In the genomic region with DNA sequence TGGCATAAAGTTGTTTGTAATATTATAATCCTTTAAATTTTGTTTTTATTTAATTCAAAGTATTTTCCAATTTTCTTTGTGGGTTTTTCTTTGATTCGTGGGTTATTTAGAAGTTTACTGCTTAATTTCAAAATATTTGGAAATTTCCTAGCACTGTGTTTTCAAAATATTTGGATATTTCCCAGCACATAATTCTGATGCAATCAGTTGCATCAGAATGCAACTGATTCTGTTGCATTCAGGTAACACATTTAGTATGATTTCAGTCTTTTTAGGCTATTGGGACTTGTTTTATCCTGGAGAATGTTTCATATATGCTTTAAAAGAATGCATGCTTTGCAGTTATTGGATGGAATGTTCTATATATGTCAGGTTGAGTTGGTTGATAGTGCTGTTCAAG, we compare ENCODE assay signal across 27 cellular contexts. TPM values are rescaled to one million over a fixed set of nuclear protein-coding genes. Genes with fewer than 3 reads are reported as not detected.
"Had no signal": no experiment of that assay in that cellular context is flagged by ENCODE, and none has a peak within 500 bp of the region (broad histone marks: within the 10 kb centered on the region; RNA-seq: fewer than 3 reads in every experiment).

No MANE protein-coding gene starts in this region.

- H3K9me3 ChIP-seq: SK-N-SH had no signal

- DNase-seq: IMR-90, Kasumi-1, MV-4-11, NCI-H1048, NCI-H1105, NCI-H1417, NCI-H187, NCI-H2029, NCI-H2081 treated with DMSO at 0.1 percent for 48 hours, NCI-H2171, NCI-H226, NCI-H446, NCI-H510A, NCI-H524 treated with DMSO at 0.1 percent for 48 hours, NCI-H69, NCI-H774, PC-3, SHP77, SK-N-SH, SW 1271 had no signal

- FAIRE-seq: HepG2 had no signal

- H3K9ac ChIP-seq: KMS-11, SK-N-SH had no signal

- H3K4me2 ChIP-seq: KMS-11, SK-N-SH had no signal

- ATAC-seq: HepG2, Panc1, PC-3 had no signal

- H3K27ac ChIP-seq: KMS-11, RWPE1 had no signal

RNA-seq across cellular contexts. Expression of a gene that starts 18.2 kb away (rescaled TPM):
- total RNA-seq: HepG2, HT1080, IMR-90, M059J, PC-3, SK-MEL-5 had no signal
- polyA plus RNA-seq: HepG2, IMR-90, SK-N-SH had no signal

RNA-seq across cellular contexts. Expression of a gene that starts 42.2 kb away (rescaled TPM):
- total RNA-seq: HepG2, HT1080, IMR-90, M059J, PC-3 had no signal
- polyA plus RNA-seq: HepG2, IMR-90, SK-N-SH had no signal

RNA-seq across cellular contexts. Expression of a gene that starts 56.8 kb away (rescaled TPM):
- total RNA-seq: HepG2, HT1080, IMR-90, M059J, PC-3, SK-MEL-5 had no signal
- polyA plus RNA-seq: HepG2, IMR-90, SK-N-SH had no signal
